In the genomic region with DNA sequence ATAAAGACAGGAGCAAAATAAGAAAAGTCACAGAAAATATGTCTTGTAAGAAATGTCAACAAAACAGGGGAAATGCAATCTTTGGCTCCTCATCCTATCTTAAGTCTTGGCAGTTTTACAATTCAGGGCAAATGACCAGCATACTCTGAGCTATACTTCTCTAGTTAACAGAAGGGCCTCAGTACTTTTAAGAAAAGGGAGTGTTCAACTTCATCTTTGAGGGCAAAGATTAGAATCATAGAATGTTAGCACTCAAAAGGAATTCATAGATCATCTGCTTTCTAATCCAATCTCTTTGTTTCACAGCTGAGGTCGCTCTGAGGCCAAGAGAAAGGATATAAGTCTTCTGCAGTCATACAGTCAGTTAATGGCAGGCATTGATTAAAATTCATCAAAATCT, we compare ENCODE assay signal across 30 cellular contexts.
DNase-seq lines count a peak whose midpoint lies in the region; ATAC-seq and TF ChIP-seq lines count a peak whose summit lies in the region.
"Had no signal": no experiment of that assay in that cellular context is flagged by ENCODE, and none has a peak within 500 bp of the region (broad histone marks: within the 10 kb centered on the region; RNA-seq: fewer than 3 reads in every experiment).

No MANE protein-coding gene starts in this region.

- no peak overlapping the region for H3K23ac ChIP-seq in IMR-90 (ENCODE audit: low read depth, low read length)

- no peak overlapping the region for H3K4me2 ChIP-seq in IMR-90 (ENCODE audit: low read depth, low read length)

- dilution Hi-C loops in IMR-90 (cut with HindIII; ENCODE audit: low sequenced_read_pairs, unreplicated experiment) = no loop called here

- peaks cover 29% of the 10 kb centered on the region for H3K4me1 Mint-ChIP-seq in nephron progenitor cell
- H3K4me1 Mint-ChIP-seq: B cell; stimulated activated naive CD8-positive, alpha-beta T cell treated with anti-CD3 and anti-CD28 coated beads, Interleukin-15, amount 100 ng/mL, for 72 hours had no signal

- in situ Hi-C loops in IMR-90 (cut with MboI; ENCODE audit: low sequenced_read_pairs) (no loop called here), brain microvascular endothelial cell (cut with HindIII; ENCODE audit: low pct_ligation_motif_present, low sequenced_read_pairs) (no loop called here)

- no peak overlapping the region for H3K4me3 ChIP-seq in IMR-90 (ENCODE audit: insufficient read depth, low read depth, low read length)
- no peak overlapping the region for H3K4me3 ChIP-seq in brain microvascular endothelial cell (ENCODE audit: low read depth, low read length)
- H3K4me3 ChIP-seq in fibroblast of villous mesenchyme (ENCODE audit: low read depth, low read length) = no peak overlapping the region
- H3K4me3 ChIP-seq: esophagus muscularis mucosa, Peyer's patch, SJSA1, tibial artery had no signal

- H3K79me1 ChIP-seq in IMR-90 (ENCODE audit: low read depth in 1 of 2, low read length in 2 of 2) = no peaks in the 10 kb centered on the region

- H2BK120ac ChIP-seq in IMR-90 (ENCODE audit: low read depth, low read length) = no peak overlapping the region

- H3K56ac ChIP-seq in IMR-90 (ENCODE audit: extremely low read depth, insufficient read depth, low read length) = no peak overlapping the region

- POLR2A ChIA-PET in IMR-90 (lab: Charles Lee; ENCODE audit: unreplicated experiment) = no interaction called here

- no peak for TF ChIP-seq CTCF in IMR-90 (conservative IDR thresholded peaks at IDR 0.05; ENCODE audit: low read depth, low read length)
- TF ChIP-seq CTCF in brain microvascular endothelial cell (IDR thresholded peaks at IDR 0.05; ENCODE audit: low read depth, low read length, missing control alignments) = no peak
- no peak for TF ChIP-seq CTCF in fibroblast of villous mesenchyme (IDR thresholded peaks at IDR 0.05; ENCODE audit: insufficient read depth, low read depth, low read length)
- no peak for TF ChIP-seq CTCF in nephron progenitor cell (IDR thresholded peaks at IDR 0.05)

- H3K9me3 Mint-ChIP-seq in nephron progenitor cell = peaks cover 53% of the 10 kb centered on the region

- H2AK5ac ChIP-seq in IMR-90 (ENCODE audit: low read depth, low read length) = no peak overlapping the region

- peak overlapping the region; percentile 73 for H3K27ac Mint-ChIP-seq in nephron progenitor cell
- H3K27ac Mint-ChIP-seq: activated naive CD4-positive, alpha-beta T cell treated with anti-CD3 and anti-CD28 coated beads for 36 hours; activated T-helper 1 cell treated with anti-CD3 and anti-CD28 coated beads, Interleukin-12 subunit alpha, Interleukin-12 subunit beta, Interleukin-2, Interleukin-4 antibody, amounts not matched to agents 30 ng/mL and 10 ng/mL and 1 ng/mL, durations not matched to agents 14 hours and 24 hours and 36 hours; B cell; CD8-positive, alpha-beta T cell; stimulated activated naive CD8-positive, alpha-beta T cell treated with anti-CD3 and anti-CD28 coated beads, Interleukin-15, amount 100 ng/mL, for 72 hours had no signal

- no peak overlapping the region for H3K27ac ChIP-seq in IMR-90 (ENCODE audit: insufficient read depth, low read length)
- peak overlapping the region; percentile 43 for H3K27ac ChIP-seq in brain microvascular endothelial cell
- H3K27ac ChIP-seq: esophagus muscularis mucosa, HL-60, neutrophil, Peyer's patch, SJSA1, tibial artery had no signal

- intact Hi-C loops in IMR-90 (cut with micrococcal nuclease) = no loop called here

- peaks cover 49% of the 10 kb centered on the region for H3K36me3 Mint-ChIP-seq in nephron progenitor cell (ENCODE audit: low read depth)

- H2AFZ ChIP-seq in IMR-90 (replicated peaks; ENCODE audit: low read length, poor library complexity) = no peak overlapping the region

- BruUV-seq in IMR-90 (replicated peaks; lab: Mats Ljungman, UMichigan) = no TSS peak

- no peak overlapping the region for H3K18ac ChIP-seq in IMR-90 (ENCODE audit: low read depth, low read length)

- H4K20me1 ChIP-seq in IMR-90 (ENCODE audit: insufficient read depth, low read length) = no peaks in the 10 kb centered on the region

- no peak overlapping the region for H4K91ac ChIP-seq in IMR-90 (ENCODE audit: insufficient read depth, low read depth, low read length)

- H4K5ac ChIP-seq in IMR-90 (ENCODE audit: low read depth, low read length) = no peak overlapping the region

- H3K27me3 Mint-ChIP-seq in nephron progenitor cell (ENCODE audit: low read depth, poor library complexity) = no peaks in the 10 kb centered on the region
- H3K27me3 Mint-ChIP-seq: B cell; stimulated activated naive CD8-positive, alpha-beta T cell treated with anti-CD3 and anti-CD28 coated beads, Interleukin-15, amount 100 ng/mL, for 72 hours had no signal

- H2BK5ac ChIP-seq in IMR-90 (ENCODE audit: low read depth, low read length, poor library complexity, severe bottlenecking) = no peak overlapping the region

- H4K8ac ChIP-seq in IMR-90 (ENCODE audit: low read depth in 2 of 2, low read length in 2 of 2) = no peak overlapping the region

- ATAC-seq in IMR-90 (ENCODE audit: low read depth) (peak; percentile 56), GM18909 (IDR thresholded peaks at IDR 0.05; ENCODE audit: poor library complexity, unreplicated experiment) (no peak), GM18511 (IDR thresholded peaks at IDR 0.05; ENCODE audit: unreplicated experiment) (no peak)
- ATAC-seq: CD8-positive, alpha-beta T cell; HepG2; stimulated activated naive CD8-positive, alpha-beta T cell treated with anti-CD3 and anti-CD28 coated beads, Interleukin-15, amount 100 ng/mL, for 72 hours had no signal

- DNase-seq in IMR-90 = peak; percentile 50
- DNase-seq in brain microvascular endothelial cell = peak; percentile 50
- DNase-seq in fibroblast of villous mesenchyme (ENCODE audit: low read depth) = peak; percentile 56
- DNase-seq in nephron progenitor cell = no peak
- DNase-seq in activated CD8-positive, alpha-beta memory T cell treated with anti-CD3 and anti-CD28 coated beads, Interleukin-2, amount 50 U/mL, for 4 hours = no peak
- DNase-seq in activated CD4-positive, alpha-beta T cell treated with anti-CD3 and anti-CD28 coated beads, Interleukin-2, amount 50 U/mL, for 48 hours = no peak
- DNase-seq: activated CD4-positive, CD25-positive, alpha-beta regulatory T cell; activated naive CD4-positive, alpha-beta T cell treated with anti-CD3 and anti-CD28 coated beads for 36 hours; amygdala; CD8-positive, alpha-beta T cell; dermis blood vessel endothelial cell; DMS 273 treated with DMSO at 0.1 percent for 48 hours; head of caudate nucleus; kidney glomerular epithelial cell; NCI-H1048; NCI-H1694; NCI-H524; Peyer's patch; stimulated activated naive CD8-positive, alpha-beta T cell treated with anti-CD3 and anti-CD28 coated beads, Interleukin-15, amount 100 ng/mL, for 72 hours; T-helper 1 cell; tibial artery had no signal

- H3K27me3 ChIP-seq in IMR-90 (ENCODE audit: control insufficient read depth, insufficient read depth, low read length) = no peaks in the 10 kb centered on the region
- no peaks in the 10 kb centered on the region for H3K27me3 ChIP-seq in brain microvascular endothelial cell (replicated peaks)
- H3K27me3 ChIP-seq: esophagus muscularis mucosa, neutrophil, Peyer's patch, SJSA1, tibial artery had no signal

- no peak overlapping the region for H3K14ac ChIP-seq in IMR-90 (replicated peaks; ENCODE audit: low read depth, low read length)

- H3K36me3 ChIP-seq in IMR-90 (ENCODE audit: control insufficient read depth, insufficient read depth, low read length) (no peaks in the 10 kb centered on the region), brain microvascular endothelial cell (replicated peaks) (no peaks in the 10 kb centered on the region)
- H3K36me3 ChIP-seq: esophagus muscularis mucosa, neutrophil, Peyer's patch, SJSA1, tibial artery had no signal

- no CpG with 5 or more reads among the region's 1 CpG for WGBS in IMR-90 (ENCODE audit: extremely low coverage in 2 of 2, insufficient read length in 1 of 2), 2 experiments

- no peak for TF ChIP-seq POLR2A in IMR-90 (IDR thresholded peaks at IDR 0.05; ENCODE audit: low read depth, low read length)

- H2BK20ac ChIP-seq in IMR-90 (ENCODE audit: low read depth, low read length) = no peak overlapping the region

- H3K9me3 ChIP-seq in IMR-90 (ENCODE audit: control insufficient read depth, insufficient read depth, low read length) = peaks cover under 1% of the 10 kb centered on the region; the same call in 1 of the 2 replicates
- H3K9me3 ChIP-seq: neutrophil, Peyer's patch, SJSA1 had no signal

- CTCF ChIA-PET in IMR-90 (lab: Yijun Ruan, JAX) = interaction anchor here (1.0 kb wide), 1 partner anchor 91 kb away, joined by 3 read pairs; no protein-coding TSS in a partner anchor

- no peaks in the 10 kb centered on the region for H3K9me1 ChIP-seq in IMR-90 (ENCODE audit: insufficient read depth, low read length)

- no peak overlapping the region for H2AK9ac ChIP-seq in IMR-90 (replicated peaks; ENCODE audit: low read depth, low read length, poor library complexity)

- no peaks in the 10 kb centered on the region for H3K4me1 ChIP-seq in IMR-90 (ENCODE audit: control insufficient read depth, insufficient read depth, low read length)
- H3K4me1 ChIP-seq: Peyer's patch, SJSA1 had no signal

- H3K4ac ChIP-seq in IMR-90 (ENCODE audit: low read depth, low read length) = no peak overlapping the region

- H3K9ac ChIP-seq in IMR-90 (ENCODE audit: low read depth, low read length) = no peak overlapping the region

- H2BK15ac ChIP-seq in IMR-90 (ENCODE audit: low read depth, low read length) = no peak overlapping the region

- no peak overlapping the region for H3K4me3 Mint-ChIP-seq in nephron progenitor cell
- H3K4me3 Mint-ChIP-seq: activated naive CD4-positive, alpha-beta T cell treated with anti-CD3 and anti-CD28 coated beads for 36 hours; activated T-helper 1 cell treated with anti-CD3 and anti-CD28 coated beads, Interleukin-12 subunit alpha, Interleukin-12 subunit beta, Interleukin-2, Interleukin-4 antibody, amounts not matched to agents 30 ng/mL and 10 ng/mL and 1 ng/mL, durations not matched to agents 14 hours and 24 hours and 36 hours; B cell; CD8-positive, alpha-beta T cell; stimulated activated naive CD8-positive, alpha-beta T cell treated with anti-CD3 and anti-CD28 coated beads, Interleukin-15, amount 100 ng/mL, for 72 hours had no signal

- no peak for TF ChIP-seq RAD21 in IMR-90 (IDR thresholded peaks at IDR 0.05; ENCODE audit: low read length)

TF ChIP-seq in IMR-90, 13 proteins besides CTCF, POLR2A, EP300 and RAD21 (continues in another document):
- TF ChIP-seq, protein P1, sequence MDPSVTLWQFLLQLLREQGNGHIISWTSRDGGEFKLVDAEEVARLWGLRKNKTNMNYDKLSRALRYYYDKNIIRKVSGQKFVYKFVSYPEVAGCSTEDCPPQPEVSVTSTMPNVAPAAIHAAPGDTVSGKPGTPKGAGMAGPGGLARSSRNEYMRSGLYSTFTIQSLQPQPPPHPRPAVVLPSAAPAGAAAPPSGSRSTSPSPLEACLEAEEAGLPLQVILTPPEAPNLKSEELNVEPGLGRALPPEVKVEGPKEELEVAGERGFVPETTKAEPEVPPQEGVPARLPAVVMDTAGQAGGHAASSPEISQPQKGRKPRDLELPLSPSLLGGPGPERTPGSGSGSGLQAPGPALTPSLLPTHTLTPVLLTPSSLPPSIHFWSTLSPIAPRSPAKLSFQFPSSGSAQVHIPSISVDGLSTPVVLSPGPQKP (IDR thresholded peaks at IDR 0.05; ENCODE audit: borderline replicate concordance, low read depth, low read length) = no peak
- no peak for TF ChIP-seq MAFK (IDR thresholded peaks at IDR 0.05; ENCODE audit: low read depth, low read length)

Comparison
In these comparisons a context has a peak if more than half of its experiments do, and no peak if none do; other contexts are left out.
1. DNase-seq: peak in IMR-90 (single experiment), brain microvascular endothelial cell (single experiment) and fibroblast of villous mesenchyme (single experiment); none in nephron progenitor cell (single experiment), activated CD8-positive, alpha-beta memory T cell treated with anti-CD3 and anti-CD28 coated beads, Interleukin-2, amount 50 U/mL, for 4 hours (single experiment) and activated CD4-positive, alpha-beta T cell treated with anti-CD3 and anti-CD28 coated beads, Interleukin-2, amount 50 U/mL, for 48 hours (0 of 2).